In the genomic region with DNA sequence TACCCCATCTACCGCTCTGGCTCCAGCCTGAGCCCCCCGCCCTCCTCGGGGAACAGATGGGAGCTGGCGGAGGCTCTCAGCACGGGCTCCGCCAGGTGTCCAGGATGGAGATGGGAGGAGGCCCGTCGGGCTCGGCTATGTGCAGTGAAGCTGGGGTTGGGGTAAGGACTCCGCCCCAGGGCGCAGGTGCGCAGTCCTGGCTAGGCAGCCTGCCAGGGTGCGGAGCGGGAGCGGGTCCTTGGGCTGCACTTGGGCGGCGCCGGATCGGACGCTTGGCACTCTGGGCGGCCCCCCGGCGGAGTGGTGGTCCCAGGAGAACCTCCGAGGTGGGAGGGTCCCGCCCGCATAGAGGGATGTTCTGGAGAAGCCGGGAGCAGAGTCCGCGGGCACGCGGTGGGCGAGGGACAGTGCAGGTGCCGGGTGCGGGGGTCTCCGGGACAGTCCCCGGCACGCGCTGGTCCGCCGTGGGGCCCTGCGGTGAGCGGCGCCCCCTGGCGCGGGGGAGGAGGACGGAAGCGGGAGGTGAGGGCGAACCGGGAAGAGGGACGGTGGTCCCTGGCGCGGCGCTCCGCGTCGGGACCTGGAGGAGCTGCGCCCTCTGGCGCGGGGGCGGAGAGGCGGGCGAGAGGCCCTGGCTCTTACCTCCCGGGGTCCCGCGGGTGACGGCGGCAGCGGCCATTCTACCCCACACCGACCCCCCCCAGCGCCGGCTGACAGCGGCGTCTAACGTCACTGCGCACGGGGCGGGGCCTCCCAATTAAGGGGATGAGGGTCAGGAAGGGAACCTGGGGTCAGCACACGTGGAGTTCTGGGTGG, we compare ENCODE assay signal across 7 cellular contexts. TPM values are rescaled to one million over a fixed set of nuclear protein-coding genes. Genes with fewer than 3 reads are reported as not detected.
DNase-seq lines count a peak whose midpoint lies in the region; ATAC-seq and TF ChIP-seq lines count a peak whose summit lies in the region.

CAMTA2 (minus strand) TSS at position 725 of the 816 bp plus-strand sequence. CDS start 1,453 bp downstream, outside the sequence.

- peaks cover 23% of the 10 kb centered on the region for H3K4me1 ChIP-seq in body of pancreas
- H3K4me1 ChIP-seq in iPS-15b (ENCODE audit: control insufficient read depth, insufficient read depth, low read length): peaks cover 4% of the 10 kb centered on the region
- H3K4me1 ChIP-seq in skeletal muscle satellite cell (ENCODE audit: control insufficient read depth, insufficient read depth, low read length): peaks cover 33% of the 10 kb centered on the region

- in situ Hi-C loops in GM13976 (cut with MboI; ENCODE audit: low sequenced_read_pairs, unreplicated experiment): no loop called here

- H3K27me3 ChIP-seq in body of pancreas (no peaks in the 10 kb centered on the region), iPS-15b (ENCODE audit: control insufficient read depth, insufficient read depth, low read length) (no peaks in the 10 kb centered on the region), skeletal muscle satellite cell (ENCODE audit: control insufficient read depth, insufficient read depth, low read length) (no peaks in the 10 kb centered on the region)

- H3K9me3 ChIP-seq in body of pancreas (no peaks in the 10 kb centered on the region), iPS-15b (ENCODE audit: control insufficient read depth, insufficient read depth, low read length) (no peaks in the 10 kb centered on the region), skeletal muscle satellite cell (replicated peaks; ENCODE audit: low read length) (no peaks in the 10 kb centered on the region)

- H3K4me3 ChIP-seq in body of pancreas (peak within 1 kb of the TSS; percentile 91 to 96), iPS-15b (ENCODE audit: low read depth, low read length) (peak within 1 kb of the TSS; percentile 82), skeletal muscle satellite cell (ENCODE audit: low read length) (peak within 1 kb of the TSS; percentile 99)

- ATAC-seq in HG02870 (IDR thresholded peaks at IDR 0.05; ENCODE audit: unreplicated experiment) (peak; percentile 65), body of pancreas (peak; percentile 87)

- peak within 1 kb of the TSS; percentile 79 to 96 (median 88) for H3K27ac ChIP-seq in body of pancreas

- intact Hi-C loops in body of pancreas (cut with DNase I): no loop called here

- TF ChIP-seq CTCF in GM13976 (IDR thresholded peaks at IDR 0.05; ENCODE audit: borderline replicate concordance, control extremely low read depth, extremely low read depth, insufficient read depth, missing control alignments): peak; percentile 63
- TF ChIP-seq CTCF in body of pancreas (IDR thresholded peaks at IDR 0.05): peak; percentile 55 to 83 (median 68)

- TF ChIP-seq POLR2A in body of pancreas (IDR thresholded peaks at IDR 0.05): peak; percentile 55 to 80 (median 78)

- peak; percentile 92 for DNase-seq in GM13976 (ENCODE audit: low spot score)
- DNase-seq in NCI-H2081 treated with DMSO at 0.1 percent for 48 hours (lab: John Stamatoyannopoulos, UW): peak; percentile 7
- peak; percentile 96 for DNase-seq in UCSD-AML1 (lab: John Stamatoyannopoulos, UW; ENCODE audit: unreplicated experiment)
- peak; percentile 86 to 90 (median 88) for DNase-seq in body of pancreas

- H3K9ac ChIP-seq in iPS-15b (ENCODE audit: low read depth, low read length): peak within 1 kb of the TSS; percentile 54
- peak within 1 kb of the TSS; percentile 86 for H3K9ac ChIP-seq in skeletal muscle satellite cell (ENCODE audit: low read depth, low read length)

- peak within 1 kb of the TSS; percentile 91 for H3K4me2 ChIP-seq in skeletal muscle satellite cell (ENCODE audit: low read length)

- H3K36me3 ChIP-seq in body of pancreas (replicated peaks in 1 of 2; ENCODE audit: insufficient read depth in 1 of 2, low read depth in 2 of 2) (peaks cover 0 to 3% of the 10 kb centered on the region in 2 donors), iPS-15b (ENCODE audit: control insufficient read depth, insufficient read depth, low read length) (no peaks in the 10 kb centered on the region), skeletal muscle satellite cell (ENCODE audit: insufficient read depth, low read length) (peaks cover 8% of the 10 kb centered on the region)

- 1% methylated on average over 56 of the region's 78 CpGs; no CpG with 5 or more reads in 1 of the 2 donors for WGBS in body of pancreas, 2 donors

RNA-seq across cellular contexts. Expression of gene CAMTA2, which starts in this region (rescaled TPM):
- total RNA-seq in body of pancreas: 10 to 100 TPM; 17.1 to 48.8 TPM
- 12.0 and 13.2 TPM in 2 replicates for total RNA-seq in skeletal muscle satellite cell (2012; rRNA removed)

Comparison
In these comparisons a context has a peak if more than half of its experiments do, and no peak if none do; other contexts are left out.
1. Peak in every context shown above with its lines: DNase-seq, ATAC-seq, H3K4me3 ChIP-seq and H3K27ac ChIP-seq.
2. DNase-seq: peak in every context shown above with its lines; median percentile 96 in UCSD-AML1; 92 in GM13976; 88 in body of pancreas; 7 in NCI-H2081 treated with DMSO at 0.1 percent for 48 hours.